ENCODE assay signal across 1 cellular context in genomic region chr15:76313731-76314130, GRCh38.
A peak's percentile ranks its signal among the peaks of the same experiment; 100 is the strongest.
TF ChIP-seq lines count a peak whose summit lies in the region.

No MANE protein-coding gene starts in this region.

TF ChIP-seq in K562, 482 proteins besides CTCF, POLR2A, EP300 and RAD21:
- TF ChIP-seq TFAP4 (CRISPR knock-in tag; IDR thresholded peaks at IDR 0.05; ENCODE audit: borderline replicate concordance) (peak; percentile 44; the same call in 1 of the 2 replicates), ZNF232 (CRISPR knock-in tag; IDR thresholded peaks at IDR 0.05) (no peak), NCOA2 (IDR thresholded peaks at IDR 0.05; ENCODE audit: partially characterized antibody in 2 of 2) (no peak), ZNF592 (IDR thresholded peaks at IDR 0.05) (peak; percentile 55; the same call in 1 of the 2 replicates), ZNF143 (CRISPR knock-in tag; IDR thresholded peaks at IDR 0.05) (no peak), NFE2 (IDR thresholded peaks at IDR 0.05; ENCODE audit: low read depth) (peak; percentile 85), MAFF (IDR thresholded peaks at IDR 0.05; ENCODE audit: low read length) (peak; percentile 38; the same call in 1 of the 2 replicates), ILK (tag; IDR thresholded peaks at IDR 0.05; ENCODE audit: borderline replicate concordance, low read depth) (no peak), VEZF1 (CRISPR knock-in tag; IDR thresholded peaks at IDR 0.05) (peak; percentile 44; the same call in 1 of the 2 replicates), SMARCA4 (IDR thresholded peaks at IDR 0.05) (peak; percentile 53; the same call in 1 of the 2 replicates), HLTF (IDR thresholded peaks at IDR 0.05) (no peak), TAF1 (IDR thresholded peaks at IDR 0.05; ENCODE audit: control insufficient read depth, extremely low read depth, insufficient read depth, low read length, severe bottlenecking) (no peak), ARID1B (IDR thresholded peaks at IDR 0.05) (peak; percentile 30), MAFG (tag; conservative IDR thresholded peaks at IDR 0.05) (peak; percentile 63), TRIM24 (IDR thresholded peaks at IDR 0.05) (peak in 1 of 2 experiments; percentile 21; a peak in 1 of 4 replicates), GMEB1 (CRISPR knock-in tag; IDR thresholded peaks at IDR 0.05) (no peak), C11orf30 (IDR thresholded peaks at IDR 0.05; ENCODE audit: low read depth) (peak; percentile 78), ELF2 (CRISPR knock-in tag; IDR thresholded peaks at IDR 0.05) (no peak), ATF3 (IDR thresholded peaks at IDR 0.05) (no peak), ATF3 (CRISPR knock-in tag; conservative IDR thresholded peaks at IDR 0.05) (no peak), MAFK (IDR thresholded peaks at IDR 0.05; ENCODE audit: low read length) (peak; percentile 55; the same call in 1 of the 2 replicates), ZNF445 (CRISPR knock-in tag; IDR thresholded peaks at IDR 0.05; ENCODE audit: low read depth) (no peak), CEBPG (CRISPR knock-in tag; IDR thresholded peaks at IDR 0.05) (no peak), CEBPG (tag; conservative IDR thresholded peaks at IDR 0.05 in 1 of 2, IDR thresholded peaks at IDR 0.05 in 1 of 2) (no peak), CHD2 (IDR thresholded peaks at IDR 0.05; ENCODE audit: low read depth, low read length) (0 out of 2 replicates have a peak, but pooled peaks have one; percentile 42), DPF2 (IDR thresholded peaks at IDR 0.05) (peak; percentile 64), ZNF316 (IDR thresholded peaks at IDR 0.05) (peak; percentile 77), SMARCC2 (IDR thresholded peaks at IDR 0.05; ENCODE audit: low read depth) (peak; percentile 45; the same call in 1 of the 2 replicates), NCOA4 (IDR thresholded peaks at IDR 0.05; ENCODE audit: partially characterized antibody) (no peak), SMARCE1 (IDR thresholded peaks at IDR 0.05) (0 out of 2 replicates have a peak, but pooled peaks have one; percentile 37)
